In the genomic region with DNA sequence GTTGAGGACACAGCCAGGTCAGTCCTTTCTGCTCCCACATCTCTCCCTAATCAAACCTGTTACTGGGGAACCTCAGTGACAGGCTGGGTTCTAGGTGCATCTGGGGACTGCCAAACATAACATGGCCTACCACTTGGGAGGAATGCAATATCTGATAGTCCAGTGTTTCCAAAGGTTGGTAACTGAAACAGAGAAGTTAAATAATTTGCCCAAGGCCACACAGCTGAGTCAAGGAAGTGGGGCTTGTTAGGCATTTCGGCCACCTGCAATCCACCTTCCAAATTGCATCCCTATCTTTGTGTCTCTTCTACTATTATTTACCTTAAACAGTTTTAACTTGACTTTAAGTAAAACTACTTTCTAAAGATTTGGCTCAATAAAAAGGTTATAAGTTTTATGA, we compare ENCODE assay signal across 22 cellular contexts.
"Had no signal": no experiment of that assay in that cellular context is flagged by ENCODE, and none has a peak within 500 bp of the region (broad histone marks: within the 10 kb centered on the region; RNA-seq: fewer than 3 reads in every experiment).

No MANE protein-coding gene starts in this region.

- FAIRE-seq: endometrium, kidney had no signal

- H3K4me1 Mint-ChIP-seq: activated CD8-positive, alpha-beta memory T cell treated with anti-CD3 and anti-CD28 coated beads, Interleukin-2, amount 10 ng/mL, durations not matched to agents 7 days and 5 days had no signal

- H3K36me3 Mint-ChIP-seq: activated CD4-positive, alpha-beta memory T cell treated with anti-CD3 and anti-CD28 coated beads for 36 hours; activated CD8-positive, alpha-beta memory T cell treated with anti-CD3 and anti-CD28 coated beads, Interleukin-2, amount 10 ng/mL, durations not matched to agents 7 days and 5 days had no signal

- H3K4me2 ChIP-seq: hepatocyte had no signal

- H3K9me3 Mint-ChIP-seq: activated CD4-positive, alpha-beta memory T cell treated with anti-CD3 and anti-CD28 coated beads for 36 hours; activated naive CD4-positive, alpha-beta T cell treated with anti-CD3 and anti-CD28 coated beads for 36 hours; activated naive CD8-positive, alpha-beta T cell treated with anti-CD3 and anti-CD28 coated beads, Interleukin-2, amount 50 U/mL, for 24 hours; activated T-helper 2 cell treated with anti-CD3 and anti-CD28 coated beads, Interferon-gamma antibody, Interleukin-2, Interleukin-4, amounts not matched to agents 10 μg/mL and 5 μg/mL and 100 μg/mL, durations not matched to agents 14 hours and 24 hours and 36 hours; neural crest cell; stimulated activated naive CD8-positive, alpha-beta T cell treated with anti-CD3 and anti-CD28 coated beads, Interleukin-15, Interleukin-2, amounts not matched to agents 100 ng/mL and 50 ng/mL, for 24 hours had no signal

- H3K27ac Mint-ChIP-seq: activated CD4-positive, alpha-beta memory T cell treated with anti-CD3 and anti-CD28 coated beads for 36 hours; activated CD8-positive, alpha-beta memory T cell treated with anti-CD3 and anti-CD28 coated beads, Interleukin-2, amount 10 ng/mL, durations not matched to agents 7 days and 5 days; activated naive CD4-positive, alpha-beta T cell treated with anti-CD3 and anti-CD28 coated beads for 36 hours; activated naive CD8-positive, alpha-beta T cell treated with anti-CD3 and anti-CD28 coated beads, Interleukin-2, amount 50 U/mL, for 24 hours; activated T-helper 2 cell treated with anti-CD3 and anti-CD28 coated beads, Interferon-gamma antibody, Interleukin-2, Interleukin-4, amounts not matched to agents 10 μg/mL and 5 μg/mL and 100 μg/mL, durations not matched to agents 14 hours and 24 hours and 36 hours; stimulated activated naive CD8-positive, alpha-beta T cell treated with anti-CD3 and anti-CD28 coated beads, Interleukin-15, Interleukin-2, amounts not matched to agents 100 ng/mL and 50 ng/mL, for 24 hours had no signal

- H3K36me3 ChIP-seq: left ventricle myocardium inferior, ovary, suprapubic skin, WERI-Rb-1 had no signal

- H3K27me3 ChIP-seq: hepatocyte, ovary, suprapubic skin had no signal

- H2AFZ ChIP-seq: hepatocyte had no signal

- DNase-seq: activated CD4-positive, alpha-beta memory T cell treated with anti-CD3 and anti-CD28 coated beads for 36 hours; activated CD4-positive, alpha-beta T cell treated with anti-CD3 and anti-CD28 coated beads for 36 hours; activated CD8-positive, alpha-beta memory T cell treated with anti-CD3 and anti-CD28 coated beads, Interleukin-2, amount 10 ng/mL, durations not matched to agents 7 days and 5 days; activated naive CD8-positive, alpha-beta T cell treated with anti-CD3 and anti-CD28 coated beads, Interleukin-2, amount 50 U/mL, for 24 hours; activated T-cell treated with anti-CD3 and anti-CD28 coated beads, Interleukin-2, amount 50 U/mL, for 1 hour; cerebellar nuclear complex; kidney; ovary; T-helper 1 cell; T1000 had no signal

- ATAC-seq: activated CD8-positive, alpha-beta memory T cell treated with anti-CD3 and anti-CD28 coated beads, Interleukin-2, amount 10 ng/mL, durations not matched to agents 7 days and 5 days; activated naive CD8-positive, alpha-beta T cell treated with anti-CD3 and anti-CD28 coated beads, Interleukin-2, amount 50 U/mL, for 24 hours; esophagus mucosa; SK-N-SH treated with all-trans-retinoic acid at 6 μM for 48 hours had no signal

- H3K4me3 ChIP-seq: hepatocyte, left ventricle myocardium inferior, ovary, skin epidermis, suprapubic skin had no signal

- H3K9me3 ChIP-seq: left ventricle myocardium inferior, ovary, suprapubic skin had no signal

- H3K4me1 ChIP-seq: suprapubic skin had no signal

- H3K27me3 Mint-ChIP-seq: activated CD4-positive, alpha-beta memory T cell treated with anti-CD3 and anti-CD28 coated beads for 36 hours; activated CD4-positive, alpha-beta T cell treated with anti-CD3 and anti-CD28 coated beads for 36 hours; activated CD8-positive, alpha-beta memory T cell treated with anti-CD3 and anti-CD28 coated beads, Interleukin-2, amount 10 ng/mL, durations not matched to agents 7 days and 5 days; activated naive CD8-positive, alpha-beta T cell treated with anti-CD3 and anti-CD28 coated beads, Interleukin-2, amount 50 U/mL, for 24 hours; stimulated activated naive CD8-positive, alpha-beta T cell treated with anti-CD3 and anti-CD28 coated beads, Interleukin-15, Interleukin-2, amounts not matched to agents 100 ng/mL and 50 ng/mL, for 24 hours had no signal

- H3K27ac ChIP-seq: hepatocyte, ovary, suprapubic skin, WERI-Rb-1 had no signal

- H3K79me2 ChIP-seq: hepatocyte had no signal

- H3K4me3 Mint-ChIP-seq: activated CD4-positive, alpha-beta memory T cell treated with anti-CD3 and anti-CD28 coated beads for 36 hours; activated CD4-positive, alpha-beta T cell treated with anti-CD3 and anti-CD28 coated beads for 36 hours; activated CD8-positive, alpha-beta memory T cell treated with anti-CD3 and anti-CD28 coated beads, Interleukin-2, amount 10 ng/mL, durations not matched to agents 7 days and 5 days; activated naive CD4-positive, alpha-beta T cell treated with anti-CD3 and anti-CD28 coated beads for 36 hours; activated naive CD8-positive, alpha-beta T cell treated with anti-CD3 and anti-CD28 coated beads, Interleukin-2, amount 50 U/mL, for 24 hours; neural crest cell; stimulated activated naive CD8-positive, alpha-beta T cell treated with anti-CD3 and anti-CD28 coated beads, Interleukin-15, Interleukin-2, amounts not matched to agents 100 ng/mL and 50 ng/mL, for 24 hours had no signal
